Comparison of ENCODE assay signal across 11 cellular contexts in genomic region chr22:42906605-42907338, GRCh38. TPM values are rescaled to one million over a fixed set of nuclear protein-coding genes. Genes with fewer than 3 reads are reported as not detected.
A peak's percentile ranks its signal among the peaks of the same experiment; 100 is the strongest.
DNase-seq lines count a peak whose midpoint lies in the region; ATAC-seq and TF ChIP-seq lines count a peak whose summit lies in the region.
"Had no signal": no experiment of that assay in that cellular context is flagged by ENCODE, and none has a peak within 500 bp of the region (broad histone marks: within the 10 kb centered on the region; RNA-seq: fewer than 3 reads in every experiment).

No MANE protein-coding gene starts in this region.

- H3K36me3 ChIP-seq in body of pancreas (replicated peaks in 1 of 2; ENCODE audit: insufficient read depth in 1 of 2, low read depth in 2 of 2): no peaks in the 10 kb centered on the region
- H3K36me3 ChIP-seq in heart left ventricle: peaks cover 0 to 22% (median 0%) of the 10 kb centered on the region in 9 donors

- H3K4me3 ChIP-seq in body of pancreas: no peak overlapping the region
- no peak overlapping the region for H3K4me3 ChIP-seq in heart left ventricle

- intact Hi-C loops in body of pancreas (cut with DNase I) (no loop called here), heart left ventricle (cut with DNase I) (loop anchor here in 4 of 10 donors (5.0 to 10.0 kb wide), 5 partner anchors 39 to 108 kb away; partner anchors contain the start of gene PACSIN2 (in 2 of the 4)), posterior vena cava (cut with DNase I) (no loop called here)

- peak overlapping the region; percentile 55; the same call in 1 of the 2 replicates for H3K27ac ChIP-seq in C4-2B
- peak overlapping the region; percentile 80 to 91 (median 86) for H3K27ac ChIP-seq in body of pancreas
- H3K27ac ChIP-seq in heart left ventricle: peak overlapping the region in 11 of 12 donors; percentile 69 to 85 (median 76)

- TF ChIP-seq POLR2A in body of pancreas (IDR thresholded peaks at IDR 0.05): no peak
- no peak for TF ChIP-seq POLR2A in heart left ventricle (IDR thresholded peaks at IDR 0.05)

- no peak for TF ChIP-seq CTCF in C4-2B (conservative IDR thresholded peaks at IDR 0.05)
- TF ChIP-seq CTCF in body of pancreas (IDR thresholded peaks at IDR 0.05): no peak
- TF ChIP-seq CTCF in heart left ventricle (IDR thresholded peaks at IDR 0.05): no peak

- H3K4me1 Mint-ChIP-seq in activated T-cell treated with anti-CD3 and anti-CD28 coated beads, Interleukin-2, amount 50 U/mL, for 72 hours (ENCODE audit: low read depth): peaks cover 4% of the 10 kb centered on the region

- no peak overlapping the region for H3K4me3 Mint-ChIP-seq in activated T-cell treated with anti-CD3 and anti-CD28 coated beads, Interleukin-2, amount 50 U/mL, for 72 hours
- H3K4me3 Mint-ChIP-seq: CD14-positive monocyte had no signal

- H3K27ac Mint-ChIP-seq in activated T-cell treated with anti-CD3 and anti-CD28 coated beads, Interleukin-2, amount 50 U/mL, for 72 hours: no peak overlapping the region

- H3K36me3 Mint-ChIP-seq in activated T-cell treated with anti-CD3 and anti-CD28 coated beads, Interleukin-2, amount 50 U/mL, for 72 hours (ENCODE audit: insufficient read depth in 2 of 2): no peaks in the 10 kb centered on the region

- DNase-seq in body of pancreas: no peak
- DNase-seq in heart left ventricle: peak; percentile 72 to 93 (median 87)
- peak; percentile 91 for DNase-seq in posterior vena cava (ENCODE audit: low spot score)
- DNase-seq in Ammon's horn (ENCODE audit: low spot score): no peak
- DNase-seq in activated T-cell treated with anti-CD3 and anti-CD28 coated beads, Interleukin-2, amount 50 U/mL, for 72 hours: no peak
- DNase-seq: activated T-cell treated with anti-CD3 and anti-CD28 coated beads, Interleukin-2, amount 50 U/mL, for 1 hour; NCI-H1436 had no signal

- H3K9me3 ChIP-seq in body of pancreas (no peaks in the 10 kb centered on the region), heart left ventricle (no peaks in the 10 kb centered on the region)

- no peaks in the 10 kb centered on the region for H3K27me3 Mint-ChIP-seq in activated T-cell treated with anti-CD3 and anti-CD28 coated beads, Interleukin-2, amount 50 U/mL, for 72 hours (ENCODE audit: low read depth)

- WGBS in body of pancreas, 2 donors: 60 to 67% methylated on average over 6 of the region's 6 CpGs
- WGBS in heart left ventricle, 4 donors: 43 to 52% (median 46%) methylated on average over 6 of the region's 6 CpGs

- ATAC-seq in body of pancreas (no peak), heart left ventricle (peak; percentile 60 to 81 (median 78)), HG03135 (IDR thresholded peaks at IDR 0.05; ENCODE audit: unreplicated experiment) (no peak), HG03442 (IDR thresholded peaks at IDR 0.05; ENCODE audit: unreplicated experiment) (no peak)
- ATAC-seq in activated T-cell treated with anti-CD3 and anti-CD28 coated beads, Interleukin-2, amount 50 U/mL, for 72 hours (replicated peaks in 1 of 2): no peak

- H3K27me3 ChIP-seq in body of pancreas: no peaks in the 10 kb centered on the region
- no peaks in the 10 kb centered on the region for H3K27me3 ChIP-seq in heart left ventricle

- no peaks in the 10 kb centered on the region for H3K9me3 Mint-ChIP-seq in activated T-cell treated with anti-CD3 and anti-CD28 coated beads, Interleukin-2, amount 50 U/mL, for 72 hours
- H3K9me3 Mint-ChIP-seq: CD14-positive monocyte had no signal

- peaks cover 76% of the 10 kb centered on the region for H3K4me1 ChIP-seq in body of pancreas
- H3K4me1 ChIP-seq in heart left ventricle: peaks cover 24 to 98% (median 86%) of the 10 kb centered on the region in 12 donors

RNA-seq across cellular contexts. Expression of gene ARFGAP3, which starts 49.7 kb away (rescaled TPM):
- 10 to 100 TPM; 64.3 to 73.2 TPM for total RNA-seq in body of pancreas
- total RNA-seq in heart left ventricle: 10 to 100 TPM; 15.4 to 30.9 (median 25.1) TPM
- 10 to 100 TPM; 13.3 to 34.0 TPM for polyA plus RNA-seq in heart left ventricle
- total RNA-seq in posterior vena cava: 10 to 100 TPM; 36.9 to 53.0 TPM
- 10 to 100 TPM; 38.0 to 46.3 TPM for total RNA-seq in activated T-cell treated with anti-CD3 and anti-CD28 coated beads, Interleukin-2, amount 50 U/mL, for 72 hours

Comparison
In these comparisons a context has a peak if more than half of its experiments do, and no peak if none do; other contexts are left out.
1. ATAC-seq: peak in heart left ventricle (4 of 4); none in body of pancreas (single experiment), HG03135 (single experiment), activated T-cell treated with anti-CD3 and anti-CD28 coated beads, Interleukin-2, amount 50 U/mL, for 72 hours (0 of 2) and HG03442 (single experiment).
2. DNase-seq: peak in heart left ventricle (5 of 5) and posterior vena cava (single experiment); none in body of pancreas (0 of 4), Ammon's horn (single experiment) and activated T-cell treated with anti-CD3 and anti-CD28 coated beads, Interleukin-2, amount 50 U/mL, for 72 hours (0 of 2).
3. Peak in every context shown above with its lines, with median percentiles within 50 percentile points of each other: H3K27ac ChIP-seq.